Comparison of ENCODE assay signal across 24 cellular contexts in the genomic region with DNA sequence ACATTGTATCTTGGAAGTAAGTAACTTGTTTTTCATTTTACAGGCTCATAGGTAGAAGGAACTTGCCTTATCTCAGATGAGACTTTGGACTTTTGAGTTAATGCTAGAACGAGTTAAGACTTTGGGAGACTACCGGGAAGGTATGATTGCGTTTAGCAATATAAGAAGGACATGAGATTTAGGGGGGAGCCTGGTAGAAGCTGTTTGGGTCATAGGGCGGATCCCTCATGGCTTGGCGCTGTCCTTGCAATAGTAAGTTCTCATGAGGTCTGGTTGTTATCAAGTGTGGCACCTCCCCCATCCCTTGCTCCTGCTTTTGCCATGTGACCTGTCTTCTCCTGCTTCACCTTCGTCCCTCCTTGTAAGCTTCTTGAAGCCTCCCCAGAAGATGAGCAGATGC.
DNase-seq lines count a peak whose midpoint lies in the region; ATAC-seq, FAIRE-seq and TF ChIP-seq lines count a peak whose summit lies in the region.
"Had no signal": no experiment of that assay in that cellular context is flagged by ENCODE, and none has a peak within 500 bp of the region (broad histone marks: within the 10 kb centered on the region; RNA-seq: fewer than 3 reads in every experiment).

No MANE protein-coding gene starts in this region.

- H3K4me1 ChIP-seq in colonic mucosa (no peaks in the 10 kb centered on the region), mucosa of descending colon (ENCODE audit: low read depth) (peaks cover 6% of the 10 kb centered on the region)

- H3K4me3 ChIP-seq in colonic mucosa = no peak overlapping the region
- no peak overlapping the region for H3K4me3 ChIP-seq in mucosa of descending colon
- H3K4me3 ChIP-seq: BLaER1, GM12878, GM23248 had no signal

- no peak for ATAC-seq in activated CD8-positive, alpha-beta memory T cell treated with anti-CD3 and anti-CD28 coated beads, Interleukin-2, amount 10 ng/mL, durations not matched to agents 7 days and 5 days
- peak; percentile 68 for ATAC-seq in mucosa of descending colon
- ATAC-seq: CD8-positive, alpha-beta T cell; GM12878 had no signal

- H3K27ac ChIP-seq in colonic mucosa = no peak overlapping the region
- H3K27ac ChIP-seq: 22Rv1, BLaER1, C4-2B, GM23248 had no signal

- intact Hi-C loops in colonic mucosa (cut with DNase I) = no loop called here
- intact Hi-C loops in mucosa of descending colon (cut with DNase I, micrococcal nuclease) = no loop called here

- no peak for FAIRE-seq in H54 (lab: Jason Lieb, UNC)
- FAIRE-seq: A204.1, D721Med, GM12878, GM19239 had no signal

- no peaks in the 10 kb centered on the region for H3K27me3 Mint-ChIP-seq in activated CD8-positive, alpha-beta memory T cell treated with anti-CD3 and anti-CD28 coated beads, Interleukin-2, amount 10 ng/mL, durations not matched to agents 7 days and 5 days
- H3K27me3 Mint-ChIP-seq: B cell; CD4-positive, CD25-positive, alpha-beta regulatory T cell had no signal

- no peak overlapping the region for H3K4me3 Mint-ChIP-seq in activated CD8-positive, alpha-beta memory T cell treated with anti-CD3 and anti-CD28 coated beads, Interleukin-2, amount 10 ng/mL, durations not matched to agents 7 days and 5 days
- H3K4me3 Mint-ChIP-seq: B cell; CD4-positive, CD25-positive, alpha-beta regulatory T cell; CD8-positive, alpha-beta T cell had no signal

- H3K27me3 ChIP-seq in colonic mucosa = no peaks in the 10 kb centered on the region
- H3K27me3 ChIP-seq: BLaER1 had no signal

- H3K4me1 Mint-ChIP-seq in activated CD8-positive, alpha-beta memory T cell treated with anti-CD3 and anti-CD28 coated beads, Interleukin-2, amount 10 ng/mL, durations not matched to agents 7 days and 5 days = no peaks in the 10 kb centered on the region
- H3K4me1 Mint-ChIP-seq: B cell; CD4-positive, CD25-positive, alpha-beta regulatory T cell had no signal

- no peak overlapping the region for H3K27ac Mint-ChIP-seq in activated CD8-positive, alpha-beta memory T cell treated with anti-CD3 and anti-CD28 coated beads, Interleukin-2, amount 10 ng/mL, durations not matched to agents 7 days and 5 days
- H3K27ac Mint-ChIP-seq: B cell; CD4-positive, CD25-positive, alpha-beta regulatory T cell; CD8-positive, alpha-beta T cell had no signal

- H3K9me3 Mint-ChIP-seq in activated CD8-positive, alpha-beta memory T cell treated with anti-CD3 and anti-CD28 coated beads, Interleukin-2, amount 10 ng/mL, durations not matched to agents 7 days and 5 days (ENCODE audit: low read depth) = no peaks in the 10 kb centered on the region
- H3K9me3 Mint-ChIP-seq: CD8-positive, alpha-beta T cell had no signal

- TF ChIP-seq POLR2A in H54 (IDR thresholded peaks at IDR 0.05; ENCODE audit: low read depth, low read length) = no peak

- H3K9me3 ChIP-seq in colonic mucosa (no peaks in the 10 kb centered on the region), mucosa of descending colon (peaks cover 3% of the 10 kb centered on the region)
- H3K9me3 ChIP-seq: Caco-2 had no signal

- H3K36me3 ChIP-seq in colonic mucosa (no peaks in the 10 kb centered on the region), mucosa of descending colon (ENCODE audit: low read depth) (no peaks in the 10 kb centered on the region)
- H3K36me3 ChIP-seq: BLaER1 had no signal

- DNase-seq in activated CD8-positive, alpha-beta memory T cell treated with anti-CD3 and anti-CD28 coated beads for 24 hours = peak; percentile 13
- no peak for DNase-seq in activated CD8-positive, alpha-beta memory T cell treated with anti-CD3 and anti-CD28 coated beads, Interleukin-2, amount 10 ng/mL, durations not matched to agents 7 days and 5 days
- peak; percentile 43 for DNase-seq in colonic mucosa
- peak in 1 of 3 donors; percentile 49 for DNase-seq in mucosa of descending colon
- DNase-seq in H54 (ENCODE audit: insufficient read length, low spot score) = no peak
- DNase-seq in activated T-cell treated with anti-CD3 and anti-CD28 coated beads for 4 hours = no peak
- no peak for DNase-seq in NCI-H187 (lab: John Stamatoyannopoulos, UW)
- DNase-seq: Caco-2; CD4-positive, CD25-positive, alpha-beta regulatory T cell; CD8-positive, alpha-beta T cell; DMS 273 treated with DMSO at 0.1 percent for 48 hours; DMS79; EL; GDM1; GM23248; HCEC 1CT had no signal

- H3K36me3 Mint-ChIP-seq in activated CD8-positive, alpha-beta memory T cell treated with anti-CD3 and anti-CD28 coated beads, Interleukin-2, amount 10 ng/mL, durations not matched to agents 7 days and 5 days = no peaks in the 10 kb centered on the region
- H3K36me3 Mint-ChIP-seq: CD4-positive, CD25-positive, alpha-beta regulatory T cell; CD8-positive, alpha-beta T cell had no signal

- TF ChIP-seq CTCF in colonic mucosa (IDR thresholded peaks at IDR 0.05) (no peak), mucosa of descending colon (IDR thresholded peaks at IDR 0.05) (no peak)

- CTCF ChIA-PET in activated CD8-positive, alpha-beta memory T cell treated with anti-CD3 and anti-CD28 coated beads, Interleukin-2, amount 10 ng/mL, durations not matched to agents 7 days and 5 days (lab: Charles Lee) = no interaction called here

- no peak overlapping the region for H3K9ac ChIP-seq in colonic mucosa (ENCODE audit: low read depth in 2 of 2, low read length in 2 of 2)
- H3K9ac ChIP-seq: BLaER1, GM23248 had no signal

Comparison
In these comparisons a context has a peak if more than half of its experiments do, and no peak if none do; other contexts are left out.
1. DNase-seq: peak in activated CD8-positive, alpha-beta memory T cell treated with anti-CD3 and anti-CD28 coated beads for 24 hours (single experiment) and colonic mucosa (single experiment); none in activated CD8-positive, alpha-beta memory T cell treated with anti-CD3 and anti-CD28 coated beads, Interleukin-2, amount 10 ng/mL, durations not matched to agents 7 days and 5 days (single experiment), H54 (single experiment), activated T-cell treated with anti-CD3 and anti-CD28 coated beads for 4 hours (single experiment) and NCI-H187 (0 of 2).